Comparison of ENCODE assay signal across 15 cellular contexts in genomic region chr6:15152720-15153119, GRCh38.
"Had no signal": no experiment of that assay in that cellular context is flagged by ENCODE, and none has a peak within 500 bp of the region (broad histone marks: within the 10 kb centered on the region; RNA-seq: fewer than 3 reads in every experiment).

No MANE protein-coding gene starts in this region.

- H3K4me1 ChIP-seq: prostate gland, upper lobe of left lung had no signal

- H3K27ac ChIP-seq: dorsolateral prefrontal cortex, foreskin keratinocyte, prostate gland, skin epidermis, upper lobe of left lung had no signal

- H3K27me3 ChIP-seq: foreskin keratinocyte, upper lobe of left lung had no signal

- ATAC-seq: activated naive CD8-positive, alpha-beta T cell treated with anti-CD3 and anti-CD28 coated beads, Interleukin-2, amount 50 U/mL, for 24 hours; esophagus mucosa; foreskin keratinocyte; right cardiac atrium; stimulated activated naive CD8-positive, alpha-beta T cell treated with anti-CD3 and anti-CD28 coated beads, Interleukin-15, Interleukin-2, amounts not matched to agents 100 U/mL and 50 U/mL, for 24 hours had no signal

- H3K27ac Mint-ChIP-seq: activated naive CD8-positive, alpha-beta T cell treated with anti-CD3 and anti-CD28 coated beads, Interleukin-2, amount 50 U/mL, for 24 hours; activated T-helper 1 cell treated with anti-CD3 and anti-CD28 coated beads, Interleukin-12 subunit alpha, Interleukin-12 subunit beta, Interleukin-2, Interleukin-4 antibody, amounts not matched to agents 30 ng/mL and 10 ng/mL and 1 ng/mL, durations not matched to agents 14 hours and 24 hours and 36 hours had no signal

- H3K4me3 Mint-ChIP-seq: activated naive CD8-positive, alpha-beta T cell treated with anti-CD3 and anti-CD28 coated beads, Interleukin-2, amount 50 U/mL, for 24 hours; activated T-helper 1 cell treated with anti-CD3 and anti-CD28 coated beads, Interleukin-12 subunit alpha, Interleukin-12 subunit beta, Interleukin-2, Interleukin-4 antibody, amounts not matched to agents 30 ng/mL and 10 ng/mL and 1 ng/mL, durations not matched to agents 14 hours and 24 hours and 36 hours had no signal

- H3K9me3 ChIP-seq: prostate gland, upper lobe of left lung had no signal

- DNase-seq: activated CD4-positive, alpha-beta T cell treated with anti-CD3 and anti-CD28 coated beads, Interleukin-2, amount 50 U/mL, for 1 hour; activated CD4-positive, CD25-positive, alpha-beta regulatory T cell; activated CD8-positive, alpha-beta memory T cell treated with anti-CD3 and anti-CD28 coated beads for 24 hours; activated naive CD8-positive, alpha-beta T cell treated with anti-CD3 and anti-CD28 coated beads, Interleukin-2, amount 50 U/mL, for 24 hours; dorsolateral prefrontal cortex; foreskin keratinocyte; kidney glomerular epithelial cell; right cardiac atrium; stimulated activated CD4-positive, alpha-beta T cell treated with anti-CD3 and anti-CD28 coated beads, Interleukin-4, amount 100 ng/mL, for 24 hours; stimulated activated naive CD8-positive, alpha-beta T cell treated with anti-CD3 and anti-CD28 coated beads, Interleukin-15, Interleukin-2, amounts not matched to agents 100 U/mL and 50 U/mL, for 24 hours; upper lobe of left lung had no signal

- H3K36me3 ChIP-seq: prostate gland, upper lobe of left lung had no signal

- H3K4me3 ChIP-seq: dorsolateral prefrontal cortex, prostate gland, skin epidermis, upper lobe of left lung had no signal

- H3K9me3 Mint-ChIP-seq: activated naive CD8-positive, alpha-beta T cell treated with anti-CD3 and anti-CD28 coated beads, Interleukin-2, amount 50 U/mL, for 24 hours; activated T-helper 1 cell treated with anti-CD3 and anti-CD28 coated beads, Interleukin-12 subunit alpha, Interleukin-12 subunit beta, Interleukin-2, Interleukin-4 antibody, amounts not matched to agents 30 ng/mL and 10 ng/mL and 1 ng/mL, durations not matched to agents 14 hours and 24 hours and 36 hours had no signal
